Comparison of ENCODE assay signal across 1 cellular context in the genomic region with DNA sequence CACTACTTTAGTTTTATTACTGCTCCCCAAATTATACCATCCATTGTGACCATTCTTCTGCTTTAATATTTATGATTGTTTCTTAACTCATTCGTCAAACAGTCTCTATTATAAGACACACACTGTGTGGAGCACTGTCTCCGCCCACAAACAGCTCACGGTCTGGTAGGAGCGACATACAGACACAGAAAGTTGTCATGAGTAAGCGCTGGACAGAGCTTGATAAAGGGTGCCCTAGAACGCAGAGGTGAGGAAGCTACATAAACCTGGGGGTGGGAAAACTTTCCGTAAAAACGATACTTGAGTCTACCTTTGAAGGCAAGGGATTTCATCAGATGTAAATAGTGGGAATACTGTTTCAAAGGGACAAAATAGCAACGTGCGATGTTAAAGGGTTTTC.
TF ChIP-seq lines count a peak whose summit lies in the region.

No MANE protein-coding gene starts in this region.

TF ChIP-seq in HepG2, 621 proteins besides CTCF, POLR2A, EP300 and RAD21:
- TF ChIP-seq HNRNPH1 (optimal IDR thresholded peaks at IDR 0.05; ENCODE audit: low read depth, low read length) (no peak), ZMYM4 (CRISPR knock-in tag; IDR thresholded peaks at IDR 0.05) (no peak), ZNF549 (CRISPR knock-in tag; IDR thresholded peaks at IDR 0.05) (no peak), NFIB (CRISPR knock-in tag; IDR thresholded peaks at IDR 0.05; ENCODE audit: borderline replicate concordance) (no peak)
- TF ChIP-seq, protein P1, sequence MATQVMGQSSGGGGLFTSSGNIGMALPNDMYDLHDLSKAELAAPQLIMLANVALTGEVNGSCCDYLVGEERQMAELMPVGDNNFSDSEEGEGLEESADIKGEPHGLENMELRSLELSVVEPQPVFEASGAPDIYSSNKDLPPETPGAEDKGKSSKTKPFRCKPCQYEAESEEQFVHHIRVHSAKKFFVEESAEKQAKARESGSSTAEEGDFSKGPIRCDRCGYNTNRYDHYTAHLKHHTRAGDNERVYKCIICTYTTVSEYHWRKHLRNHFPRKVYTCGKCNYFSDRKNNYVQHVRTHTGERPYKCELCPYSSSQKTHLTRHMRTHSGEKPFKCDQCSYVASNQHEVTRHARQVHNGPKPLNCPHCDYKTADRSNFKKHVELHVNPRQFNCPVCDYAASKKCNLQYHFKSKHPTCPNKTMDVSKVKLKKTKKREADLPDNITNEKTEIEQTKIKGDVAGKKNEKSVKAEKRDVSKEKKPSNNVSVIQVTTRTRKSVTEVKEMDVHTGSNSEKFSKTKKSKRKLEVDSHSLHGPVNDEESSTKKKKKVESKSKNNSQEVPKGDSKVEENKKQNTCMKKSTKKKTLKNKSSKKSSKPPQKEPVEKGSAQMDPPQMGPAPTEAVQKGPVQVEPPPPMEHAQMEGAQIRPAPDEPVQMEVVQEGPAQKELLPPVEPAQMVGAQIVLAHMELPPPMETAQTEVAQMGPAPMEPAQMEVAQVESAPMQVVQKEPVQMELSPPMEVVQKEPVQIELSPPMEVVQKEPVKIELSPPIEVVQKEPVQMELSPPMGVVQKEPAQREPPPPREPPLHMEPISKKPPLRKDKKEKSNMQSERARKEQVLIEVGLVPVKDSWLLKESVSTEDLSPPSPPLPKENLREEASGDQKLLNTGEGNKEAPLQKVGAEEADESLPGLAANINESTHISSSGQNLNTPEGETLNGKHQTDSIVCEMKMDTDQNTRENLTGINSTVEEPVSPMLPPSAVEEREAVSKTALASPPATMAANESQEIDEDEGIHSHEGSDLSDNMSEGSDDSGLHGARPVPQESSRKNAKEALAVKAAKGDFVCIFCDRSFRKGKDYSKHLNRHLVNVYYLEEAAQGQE (IDR thresholded peaks at IDR 0.05; ENCODE audit: borderline replicate concordance in 1 of 2, low read depth in 1 of 2, low read length in 2 of 2) = 0 out of 4 replicates have a peak, but pooled peaks of 1 of the 2 experiments have one; percentile 14
